In the genomic region with DNA sequence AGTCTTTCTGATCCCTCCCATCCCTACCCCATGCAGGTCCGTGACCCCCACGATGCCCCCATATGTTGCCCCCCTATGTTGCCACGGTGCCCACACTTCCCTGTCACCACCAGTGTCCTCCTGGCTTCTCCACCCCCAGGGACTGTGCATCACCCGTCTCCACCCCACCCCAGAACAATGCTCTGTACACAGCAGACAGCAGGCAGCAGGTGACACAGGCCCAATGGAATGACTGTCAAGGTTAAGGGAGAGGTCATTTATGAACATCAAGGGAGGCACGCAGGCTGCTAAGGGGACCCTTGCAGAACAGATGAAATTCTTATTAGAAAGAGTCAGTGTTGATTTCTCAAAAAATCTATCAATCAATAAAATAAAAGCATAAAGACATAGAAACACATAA, we compare ENCODE assay signal across 23 cellular contexts.
"Had no signal": no experiment of that assay in that cellular context is flagged by ENCODE, and none has a peak within 500 bp of the region (broad histone marks: within the 10 kb centered on the region; RNA-seq: fewer than 3 reads in every experiment).

No MANE protein-coding gene starts in this region.

- ATAC-seq: heart left ventricle; left cardiac atrium; natural killer cell treated with Interleukin-12 subunit alpha and Interleukin-12 subunit beta and Interleukin-15 and Interleukin-18, amount 100 ng/mL, for 72 hours; right cardiac atrium; stimulated activated effector memory CD8-positive, alpha-beta T cell treated with anti-CD3 and anti-CD28 coated beads, Interleukin-12 subunit alpha, Interleukin-12 subunit beta, amount 100 ng/mL, for 72 hours had no signal

- H3K4me3 Mint-ChIP-seq: activated naive CD4-positive, alpha-beta T cell treated with anti-CD3 and anti-CD28 coated beads for 36 hours; activated naive CD8-positive, alpha-beta T cell treated with anti-CD3 and anti-CD28 coated beads, Interleukin-2, amount 10 ng/mL, durations not matched to agents 7 days and 5 days; memory B cell; natural killer cell treated with Interleukin-12 subunit alpha and Interleukin-12 subunit beta and Interleukin-15 and Interleukin-18, amount 100 ng/mL, for 72 hours; stimulated activated effector memory CD8-positive, alpha-beta T cell treated with anti-CD3 and anti-CD28 coated beads, Interleukin-12 subunit alpha, Interleukin-12 subunit beta, amount 100 ng/mL, for 72 hours had no signal

- H3K4me1 Mint-ChIP-seq: activated naive CD8-positive, alpha-beta T cell treated with anti-CD3 and anti-CD28 coated beads, Interleukin-2, amount 10 ng/mL, durations not matched to agents 7 days and 5 days; stimulated activated effector memory CD8-positive, alpha-beta T cell treated with anti-CD3 and anti-CD28 coated beads, Interleukin-12 subunit alpha, Interleukin-12 subunit beta, amount 100 ng/mL, for 72 hours had no signal

- H3K4me1 ChIP-seq: breast epithelium, transverse colon had no signal

- FAIRE-seq: islet of Langerhans, TTC549 had no signal

- H3K36me3 ChIP-seq: breast epithelium, heart left ventricle, ovary, transverse colon, uterus had no signal

- DNase-seq: activated CD4-positive, alpha-beta T cell treated with anti-CD3 and anti-CD28 coated beads, Interleukin-2, amount 50 U/mL, for 48 hours; activated CD8-positive, alpha-beta memory T cell treated with anti-CD3 and anti-CD28 coated beads, Interleukin-2, amount 50 U/mL, for 48 hours; activated effector memory CD4-positive, alpha-beta T cell treated with Interleukin-2 at 50 U/mL for 16 hours; activated naive CD4-positive, alpha-beta T cell treated with anti-CD3 and anti-CD28 coated beads for 36 hours; activated naive CD8-positive, alpha-beta T cell treated with anti-CD3 and anti-CD28 coated beads, Interleukin-2, amount 10 ng/mL, durations not matched to agents 7 days and 5 days; activated T-cell treated with anti-CD3 and anti-CD28 coated beads, Interleukin-2, amount 50 U/mL, for 48 hours; amniotic stem cell; heart left ventricle; left cardiac atrium; ovary; right cardiac atrium; stimulated activated CD4-positive, alpha-beta T cell treated with anti-CD3 and anti-CD28 coated beads, Interleukin-1b, Interleukin-23, amount 100 ng/mL, for 48 hours; transverse colon; uterus had no signal

- H3K9me3 ChIP-seq: breast epithelium, heart left ventricle, neutrophil, ovary, transverse colon, uterus had no signal

- H3K9me3 Mint-ChIP-seq: activated naive CD4-positive, alpha-beta T cell treated with anti-CD3 and anti-CD28 coated beads for 36 hours; activated naive CD8-positive, alpha-beta T cell treated with anti-CD3 and anti-CD28 coated beads, Interleukin-2, amount 10 ng/mL, durations not matched to agents 7 days and 5 days; memory B cell; natural killer cell treated with Interleukin-12 subunit alpha and Interleukin-12 subunit beta and Interleukin-15 and Interleukin-18, amount 100 ng/mL, for 72 hours; stimulated activated effector memory CD8-positive, alpha-beta T cell treated with anti-CD3 and anti-CD28 coated beads, Interleukin-12 subunit alpha, Interleukin-12 subunit beta, amount 100 ng/mL, for 72 hours had no signal

- H3K27ac ChIP-seq: breast epithelium, coronary artery, heart left ventricle, neutrophil, ovary, skin epidermis, transverse colon had no signal

- H3K27me3 ChIP-seq: breast epithelium, heart left ventricle, neutrophil, ovary, transverse colon, uterus had no signal

- H3K4me3 ChIP-seq: breast epithelium, coronary artery, heart left ventricle, ovary, skin epidermis, transverse colon, uterus had no signal

- H3K27ac Mint-ChIP-seq: activated naive CD4-positive, alpha-beta T cell treated with anti-CD3 and anti-CD28 coated beads for 36 hours; activated naive CD8-positive, alpha-beta T cell treated with anti-CD3 and anti-CD28 coated beads, Interleukin-2, amount 10 ng/mL, durations not matched to agents 7 days and 5 days; memory B cell; stimulated activated effector memory CD8-positive, alpha-beta T cell treated with anti-CD3 and anti-CD28 coated beads, Interleukin-12 subunit alpha, Interleukin-12 subunit beta, amount 100 ng/mL, for 72 hours had no signal

- H3K27me3 Mint-ChIP-seq: activated naive CD8-positive, alpha-beta T cell treated with anti-CD3 and anti-CD28 coated beads, Interleukin-2, amount 10 ng/mL, durations not matched to agents 7 days and 5 days; memory B cell; natural killer cell treated with Interleukin-12 subunit alpha and Interleukin-12 subunit beta and Interleukin-15 and Interleukin-18, amount 100 ng/mL, for 72 hours had no signal
